12 cellular contexts compared by ENCODE assay signal in genomic region chr1:235077163-235077540, GRCh38. TPM values are rescaled to one million over a fixed set of nuclear protein-coding genes. Genes with fewer than 3 reads are reported as not detected.
DNase-seq lines count a peak whose midpoint lies in the region; ATAC-seq, FAIRE-seq and TF ChIP-seq lines count a peak whose summit lies in the region.
"Had no signal": no experiment of that assay in that cellular context is flagged by ENCODE, and none has a peak within 500 bp of the region (broad histone marks: within the 10 kb centered on the region; RNA-seq: fewer than 3 reads in every experiment).

No MANE protein-coding gene starts in this region.

- H3K36me3 ChIP-seq in Peyer's patch: no peaks in the 10 kb centered on the region
- H3K36me3 ChIP-seq in kidney (ENCODE audit: control insufficient read depth in 1 of 2, insufficient read depth in 2 of 2, low read length in 2 of 2): no peaks in the 10 kb centered on the region
- no peaks in the 10 kb centered on the region for H3K36me3 ChIP-seq in stomach
- H3K36me3 ChIP-seq: HAP-1, ovary had no signal

- no peak for TF ChIP-seq EP300 in stomach (IDR thresholded peaks at IDR 0.05)

- no peak for ATAC-seq in natural killer cell

- DNase-seq in activated CD4-positive, alpha-beta T cell treated with anti-CD3 and anti-CD28 coated beads, Interleukin-2, amount 10 ng/mL, durations not matched to agents 7 days and 5 days: no peak
- DNase-seq in activated CD4-positive, alpha-beta T cell treated with anti-CD3 and anti-CD28 coated beads, Interleukin-2, amount 50 U/mL, for 1 hour: no peak
- DNase-seq in Peyer's patch: no peak
- DNase-seq in kidney: no peak
- no peak for DNase-seq in stomach
- no peak for DNase-seq in natural killer cell
- DNase-seq in activated CD4-positive, CD25-positive, alpha-beta regulatory T cell (lab: John Stamatoyannopoulos, UW): no peak
- DNase-seq in posterior vena cava (ENCODE audit: low spot score): no peak
- DNase-seq: activated effector memory CD4-positive, alpha-beta T cell treated with Interleukin-2 at 50 U/mL for 16 hours; effector memory CD4-positive, alpha-beta T cell; ovary had no signal

- intact Hi-C loops in kidney (cut with DNase I) (loop anchor here (5.0 to 10.0 kb wide), 2 partner anchors 102 to 160 kb away; no protein-coding TSS in a partner anchor), stomach (cut with DNase I; ENCODE audit: low total_unique reads) (no loop called here), natural killer cell (cut with micrococcal nuclease) (loop anchor here (5.0 kb wide), 2 partner anchors 65 to 320 kb away; no protein-coding TSS in a partner anchor), posterior vena cava (cut with DNase I) (loop anchor here (5.0 to 10.0 kb wide), 3 partner anchors 85 to 352 kb away; no protein-coding TSS in a partner anchor)

- H3K27ac Mint-ChIP-seq in activated CD4-positive, alpha-beta T cell treated with anti-CD3 and anti-CD28 coated beads, Interleukin-2, amount 10 ng/mL, durations not matched to agents 7 days and 5 days: peak overlapping the region; percentile 52
- H3K27ac Mint-ChIP-seq in natural killer cell: no peak overlapping the region

- H3K4me1 ChIP-seq in Peyer's patch (peaks cover 7 to 70% (median 18%) of the 10 kb centered on the region in 4 donors), kidney (ENCODE audit: control insufficient read depth in 1 of 2, insufficient read depth in 1 of 2, low read depth in 1 of 2, low read length in 2 of 2) (peaks cover 58 to 64% of the 10 kb centered on the region in 2 donors), stomach (peaks cover 46 to 99% (median 71%) of the 10 kb centered on the region in 4 donors)
- H3K4me1 ChIP-seq: HAP-1 had no signal

- CTCF ChIA-PET in activated CD4-positive, alpha-beta T cell treated with anti-CD3 and anti-CD28 coated beads, Interleukin-2, amount 10 ng/mL, durations not matched to agents 7 days and 5 days (lab: Charles Lee): interaction anchor here (1.0 to 1.5 kb wide), 2 partner anchors 13 to 98 kb away, joined by 3 read pairs; no protein-coding TSS in a partner anchor

- H3K9ac ChIP-seq in kidney (ENCODE audit: low read length in 2 of 2): no peak overlapping the region

- H3K9me3 ChIP-seq in Peyer's patch (no peaks in the 10 kb centered on the region), kidney (ENCODE audit: control insufficient read depth in 1 of 2, low read length in 2 of 2) (no peaks in the 10 kb centered on the region), stomach (no peaks in the 10 kb centered on the region)
- H3K9me3 ChIP-seq: HAP-1, ovary had no signal

- peaks cover 40% of the 10 kb centered on the region for H3K4me1 Mint-ChIP-seq in activated CD4-positive, alpha-beta T cell treated with anti-CD3 and anti-CD28 coated beads, Interleukin-2, amount 10 ng/mL, durations not matched to agents 7 days and 5 days
- peaks cover 11 to 17% of the 10 kb centered on the region in 2 donors for H3K4me1 Mint-ChIP-seq in natural killer cell

- no peaks in the 10 kb centered on the region for H3K36me3 Mint-ChIP-seq in activated CD4-positive, alpha-beta T cell treated with anti-CD3 and anti-CD28 coated beads, Interleukin-2, amount 10 ng/mL, durations not matched to agents 7 days and 5 days (ENCODE audit: low read depth)
- no peaks in the 10 kb centered on the region for H3K36me3 Mint-ChIP-seq in natural killer cell

- WGBS in stomach, 5 donors: 91 to 100% (median 100%) methylated on average over 1 of the region's 1 CpG

- FAIRE-seq in kidney (lab: Jason Lieb, UNC): no peak

- H3K27ac ChIP-seq in Peyer's patch: peak overlapping the region; percentile 29 to 88 (median 66)
- H3K27ac ChIP-seq in kidney (ENCODE audit: low read depth in 2 of 2, low read length in 2 of 2): peak overlapping the region; percentile 82 to 84
- H3K27ac ChIP-seq in stomach: peak overlapping the region; percentile 34 to 97 (median 91)
- H3K27ac ChIP-seq: ovary had no signal

- H3K27me3 Mint-ChIP-seq in activated CD4-positive, alpha-beta T cell treated with anti-CD3 and anti-CD28 coated beads, Interleukin-2, amount 10 ng/mL, durations not matched to agents 7 days and 5 days: no peaks in the 10 kb centered on the region
- H3K27me3 Mint-ChIP-seq in natural killer cell (ENCODE audit: low read depth in 2 of 2): no peaks in the 10 kb centered on the region

- POLR2A ChIA-PET in activated CD4-positive, alpha-beta T cell treated with anti-CD3 and anti-CD28 coated beads, Interleukin-2, amount 10 ng/mL, durations not matched to agents 7 days and 5 days (lab: Charles Lee): interaction anchor here (1.0 kb wide), 1 partner anchor 55 kb away, joined by 4 read pairs; no protein-coding TSS in a partner anchor

- TF ChIP-seq CTCF in Peyer's patch (IDR thresholded peaks at IDR 0.05) (no peak), kidney (IDR thresholded peaks at IDR 0.05; ENCODE audit: borderline replicate concordance, extremely low read depth, insufficient read depth) (no peak), stomach (IDR thresholded peaks at IDR 0.05) (no peak), natural killer cell (IDR thresholded peaks at IDR 0.05) (no peak)

- H3K4me3 ChIP-seq in Peyer's patch (no peak overlapping the region), kidney (ENCODE audit: low read length in 2 of 2) (no peak overlapping the region), stomach (no peak overlapping the region)
- H3K4me3 ChIP-seq: HAP-1, ovary had no signal

- no peak overlapping the region for H3K4me3 Mint-ChIP-seq in activated CD4-positive, alpha-beta T cell treated with anti-CD3 and anti-CD28 coated beads, Interleukin-2, amount 10 ng/mL, durations not matched to agents 7 days and 5 days
- no peak overlapping the region for H3K4me3 Mint-ChIP-seq in natural killer cell

- TF ChIP-seq POLR2A in Peyer's patch (IDR thresholded peaks at IDR 0.05) (no peak), stomach (IDR thresholded peaks at IDR 0.05) (no peak)

- H3K27me3 ChIP-seq in Peyer's patch: no peaks in the 10 kb centered on the region
- H3K27me3 ChIP-seq in stomach: no peaks in the 10 kb centered on the region
- H3K27me3 ChIP-seq: ovary had no signal

- H3K9me3 Mint-ChIP-seq in activated CD4-positive, alpha-beta T cell treated with anti-CD3 and anti-CD28 coated beads, Interleukin-2, amount 10 ng/mL, durations not matched to agents 7 days and 5 days: no peaks in the 10 kb centered on the region
- H3K9me3 Mint-ChIP-seq in natural killer cell: no peaks in the 10 kb centered on the region

RNA-seq across cellular contexts. Expression of gene TOMM20, which starts 51.5 kb away (rescaled TPM):
- total RNA-seq in activated CD4-positive, alpha-beta T cell treated with anti-CD3 and anti-CD28 coated beads, Interleukin-2, amount 10 ng/mL, durations not matched to agents 7 days and 5 days: 10 to 100 TPM; 52.5 to 71.5 TPM
- total RNA-seq in Peyer's patch (10 to 100 TPM; 38.0 to 44.3 (median 42.8) TPM), kidney (102 TPM), stomach (100 to 1,000 TPM in 1 of 5 donors, 10 to 100 TPM in 4; 21.4 to 145 (median 51.9) TPM), natural killer cell (10 to 100 TPM; 59.5 to 72.3 (median 60.2) TPM), posterior vena cava (10 to 100 TPM; 75.4 to 86.2 TPM)
- polyA plus RNA-seq in kidney (ENCODE audit: insufficient read depth, low read depth, low replicate concordance) (96.4 TPM), stomach (100 to 1,000 TPM in 1 of 3 donors, 10 to 100 TPM in 2; 63.4 to 102 (median 72.9) TPM)
